Comparison of ENCODE assay signal across 21 cellular contexts in the genomic region with DNA sequence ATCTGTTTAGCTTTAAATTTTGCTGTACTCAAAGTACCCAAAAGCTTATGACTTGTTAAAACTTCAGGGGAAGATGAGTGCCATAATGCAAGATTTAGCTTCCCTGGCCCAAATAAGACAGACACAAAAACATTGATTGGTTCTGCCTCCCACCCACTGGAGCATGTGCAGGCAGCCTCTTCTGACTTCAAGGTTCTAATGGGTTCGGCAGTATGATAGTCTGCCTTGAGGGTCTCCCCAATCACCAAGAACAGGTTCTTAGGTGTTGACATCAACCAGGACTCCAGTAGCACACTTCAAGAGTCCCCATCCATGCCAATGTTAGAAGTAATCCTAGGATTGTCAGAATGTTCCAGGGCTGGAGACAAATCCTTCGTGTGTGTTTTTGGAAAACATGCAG. TPM values are rescaled to one million over a fixed set of nuclear protein-coding genes. Genes with fewer than 3 reads are reported as not detected.
DNase-seq lines count a peak whose midpoint lies in the region; ATAC-seq, FAIRE-seq and TF ChIP-seq lines count a peak whose summit lies in the region.
"Had no signal": no experiment of that assay in that cellular context is flagged by ENCODE, and none has a peak within 500 bp of the region (broad histone marks: within the 10 kb centered on the region; RNA-seq: fewer than 3 reads in every experiment).

No MANE protein-coding gene starts in this region.

- TF ChIP-seq EP300 in A549 (IDR thresholded peaks at IDR 0.05) = no peak

- no peak overlapping the region for H3K14ac ChIP-seq in mesenchymal stem cell (ENCODE audit: low read length in 2 of 2)

- H2BK120ac ChIP-seq in mesenchymal stem cell (ENCODE audit: low read depth, low read length) = no peak overlapping the region

- H3K4me1 ChIP-seq in A549 (peaks cover 25% of the 10 kb centered on the region), mesenchymal stem cell (ENCODE audit: control insufficient read depth, insufficient read depth, low read depth, low read length) (peaks cover 5% of the 10 kb centered on the region)
- H3K4me1 ChIP-seq: foreskin keratinocyte had no signal

- no peak for TF ChIP-seq CTCF in A549 (IDR thresholded peaks at IDR 0.05)

- H3K9ac ChIP-seq in SK-N-MC (ENCODE audit: insufficient read length) = no peak overlapping the region
- no peak overlapping the region for H3K9ac ChIP-seq in mesenchymal stem cell (ENCODE audit: low read length)

- 92% methylated on average over 2 of the region's 2 CpGs for WGBS in A549 (ENCODE audit: missing lambda C conversion rate)
- 90% methylated on average over 2 of the region's 2 CpGs for WGBS in mesenchymal stem cell

- H2BK12ac ChIP-seq in mesenchymal stem cell (ENCODE audit: low read length in 2 of 2) = no peak overlapping the region

- TF ChIP-seq POLR2A in A549 (IDR thresholded peaks at IDR 0.05; ENCODE audit: low read length) = no peak

- POLR2A ChIA-PET in A549 (lab: Yijun Ruan, JAX) = interaction anchor here (0.6 to 1.9 kb wide), 7 partner anchors 11 to 135 kb away, joined by 3 to 36 read pairs (median 3); partner anchors contain the start of genes EIF4G2 and ZBED5

- no peaks in the 10 kb centered on the region for H3K9me3 ChIP-seq in A549
- no peaks in the 10 kb centered on the region for H3K9me3 ChIP-seq in SK-N-MC (ENCODE audit: low read depth, low read length)
- H3K9me3 ChIP-seq in mesenchymal stem cell (ENCODE audit: control insufficient read depth, low read length) = no peaks in the 10 kb centered on the region
- H3K9me3 ChIP-seq: Peyer's patch, upper lobe of right lung had no signal

- no peak overlapping the region for H2BK5ac ChIP-seq in mesenchymal stem cell (ENCODE audit: low read depth, low read length, poor library complexity, severe bottlenecking)

- no peak overlapping the region for H3K18ac ChIP-seq in mesenchymal stem cell (ENCODE audit: low read depth in 1 of 2, low read length in 2 of 2)

- CTCF ChIA-PET in A549 (lab: Yijun Ruan, JAX) = interaction anchor here (0.6 to 2.0 kb wide), 10 partner anchors 12 to 291 kb away, joined by 3 to 5 read pairs (median 4); no protein-coding TSS in a partner anchor

- no peak for ATAC-seq in A549
- ATAC-seq: foreskin keratinocyte; stimulated activated memory B cell treated with anti-CD40 and anti-IgM and Interleukin-4, amounts not matched to agents 10 μg/mL and 1 μg/mL and 100 μg/mL, for 72 hours; upper lobe of right lung had no signal

- H3K4me2 ChIP-seq in A549 (no peak overlapping the region), mesenchymal stem cell (ENCODE audit: low read length, poor library complexity, severe bottlenecking) (no peak overlapping the region)

- H3K4me3 ChIP-seq in A549 = no peak overlapping the region
- no peak overlapping the region for H3K4me3 ChIP-seq in SK-N-MC
- no peak overlapping the region for H3K4me3 ChIP-seq in mesenchymal stem cell (ENCODE audit: insufficient read depth in 1 of 2, low read depth in 1 of 2, low read length in 2 of 2)
- H3K4me3 ChIP-seq: Peyer's patch, upper lobe of right lung had no signal

- peaks cover 4% of the 10 kb centered on the region for H3K79me1 ChIP-seq in mesenchymal stem cell (replicated peaks; ENCODE audit: low read length, poor library complexity, severe bottlenecking)

- no peak for TF ChIP-seq RAD21 in A549 (conservative IDR thresholded peaks at IDR 0.05 in 1 of 2, IDR thresholded peaks at IDR 0.05 in 1 of 2)

- no peak for DNase-seq in A549 (ENCODE audit: low read depth in 1 of 2, low spot score in 1 of 2)
- DNase-seq in EL = peak; percentile 25
- DNase-seq in SK-N-MC (ENCODE audit: low read depth, low spot score) = no peak
- peak; percentile 11 for DNase-seq in mesenchymal stem cell
- no peak for DNase-seq in urothelium cell line (ENCODE audit: low spot score)
- no peak for DNase-seq in inferior parietal cortex (ENCODE audit: extremely low spot score)
- no peak for DNase-seq in DMS153 treated with DMSO at 0.1 percent for 48 hours (lab: John Stamatoyannopoulos, UW; ENCODE audit: unreplicated experiment)
- DNase-seq: activated CD4-positive, alpha-beta T cell treated with anti-CD3 and anti-CD28 coated beads for 4 hours; activated effector memory CD4-positive, alpha-beta T cell treated with anti-CD3 and anti-CD28 coated beads, Interleukin-2, amount 50 U/mL, for 16 hours; COR-L47; foreskin keratinocyte; GF-D8; hypothalamus; mesendoderm; NCI-H1092; NCI-H748 treated with DMSO at 0.1 percent for 48 hours; Peyer's patch; stimulated activated CD4-positive, alpha-beta T cell treated with anti-CD3 and anti-CD28 coated beads, Interleukin-12 subunit alpha, Interleukin-12 subunit beta, amount 100 ng/mL, for 4 hours; upper lobe of right lung had no signal

- H3K36me3 ChIP-seq in SK-N-MC (ENCODE audit: insufficient read depth, low read length) (peaks cover 52% of the 10 kb centered on the region), mesenchymal stem cell (ENCODE audit: control insufficient read depth in 1 of 2, insufficient read depth in 2 of 2, low read depth in 1 of 2, low read length in 2 of 2) (peaks cover 21 to 61% of the 10 kb centered on the region in 2 experiments)

- H3K27ac ChIP-seq in A549 (no peak overlapping the region), SK-N-MC (peak overlapping the region; percentile 12; the same call in 1 of the 2 replicates), mesenchymal stem cell (ENCODE audit: low read length, poor library complexity, severe bottlenecking) (no peak overlapping the region)
- H3K27ac ChIP-seq: foreskin keratinocyte, Peyer's patch, upper lobe of right lung had no signal

- no peak overlapping the region for H4K91ac ChIP-seq in mesenchymal stem cell (ENCODE audit: low read length)

- no peak overlapping the region for H4K8ac ChIP-seq in mesenchymal stem cell (ENCODE audit: low read length)

- no peak overlapping the region for H2BK15ac ChIP-seq in mesenchymal stem cell (ENCODE audit: low read depth, poor library complexity, severe bottlenecking)

- no peak for FAIRE-seq in A549 (lab: Jason Lieb, UNC)
- FAIRE-seq in urothelium cell line (lab: Jason Lieb, UNC) = no peak
- FAIRE-seq: astrocyte had no signal

- no peak overlapping the region for H3K23ac ChIP-seq in mesenchymal stem cell (ENCODE audit: low read length in 2 of 2)

- no peak overlapping the region for H3K4ac ChIP-seq in mesenchymal stem cell (ENCODE audit: low read depth in 1 of 2, low read length in 2 of 2)

- no peak overlapping the region for H2AFZ ChIP-seq in mesenchymal stem cell (ENCODE audit: low read depth, low read length)

- no peak overlapping the region for H2AK5ac ChIP-seq in mesenchymal stem cell (ENCODE audit: low read length, severe bottlenecking)

- H3K27me3 ChIP-seq in mesenchymal stem cell (ENCODE audit: control insufficient read depth in 1 of 2, insufficient read depth in 1 of 2, low read length in 2 of 2) = peaks cover 0 to 7% of the 10 kb centered on the region in 2 experiments
- H3K27me3 ChIP-seq: foreskin keratinocyte, Peyer's patch, upper lobe of right lung had no signal

TF ChIP-seq in A549, 52 proteins besides CTCF, POLR2A, EP300 and RAD21:
- TF ChIP-seq ZFP36 (IDR thresholded peaks at IDR 0.05; ENCODE audit: borderline replicate concordance, partially characterized antibody) (no peak), CBX8 (IDR thresholded peaks at IDR 0.05) (no peak), MAZ (IDR thresholded peaks at IDR 0.05; ENCODE audit: borderline replicate concordance, low read depth, low read length) (no peak), JUN (IDR thresholded peaks at IDR 0.05) (peak; percentile 16 to 61; a peak in 3 of 5 replicates)

RNA-seq across cellular contexts. Expression of gene EIF4G2, which starts 12.5 kb away (rescaled TPM):
- polyA plus RNA-seq in A549 (2011; rRNA removed) = 1,171 and 1,351 TPM in 2 replicates
- polyA plus RNA-seq in A549 (2012; cell fraction: cytosol; rRNA removed) = 353 and 395 TPM in 2 replicates
- polyA plus RNA-seq in A549 (2012; cell fraction: nucleus; rRNA removed) = 183 and 281 TPM in 2 replicates
- polyA plus RNA-seq in A549 (2017; fragmentation: RNase III; extraction: RNeasy Plus Mini Kit Qiagen cat#74134 plus additional on column Dnase treatment) = 901 to 1,145 TPM (median 938 TPM) in 3 replicates
- polyA minus RNA-seq in A549 (2011; rRNA and poly(A)+ RNA removed) = 722 and 728 TPM in 2 replicates
- polyA plus RNA-seq in mesenchymal stem cell (2013, experiment 1 of 2) = 814 TPM
- polyA plus RNA-seq in mesenchymal stem cell (2013, experiment 2 of 2) = 829 TPM

RNA-seq across cellular contexts. Expression of gene CTR9, which starts 45.1 kb away (rescaled TPM):
- polyA plus RNA-seq in A549 (2011; rRNA removed) (24.8 and 31.2 TPM in 2 replicates), A549 (2017; fragmentation: RNase III; extraction: RNeasy Plus Mini Kit Qiagen cat#74134 plus additional on column Dnase treatment) (30.6 to 35.3 TPM (median 35.0 TPM) in 3 replicates)
- 6.4 and 7.1 TPM in 2 replicates for polyA plus RNA-seq in A549 (2012; cell fraction: cytosol; rRNA removed)
- 6.0 and 8.2 TPM in 2 replicates for polyA plus RNA-seq in A549 (2012; cell fraction: nucleus; rRNA removed)
- 9.1 and 14.9 TPM in 2 replicates for polyA minus RNA-seq in A549 (2011; rRNA and poly(A)+ RNA removed)
- 25.8 TPM for polyA plus RNA-seq in mesenchymal stem cell (2013, experiment 1 of 2)
- 25.4 TPM for polyA plus RNA-seq in mesenchymal stem cell (2013, experiment 2 of 2)

Comparison
In these comparisons a context has a peak if more than half of its experiments do, and no peak if none do; other contexts are left out.
1. DNase-seq: peak in EL (single experiment) and mesenchymal stem cell (single experiment); none in A549 (0 of 2), SK-N-MC (single experiment), urothelium cell line (single experiment), inferior parietal cortex (single experiment) and DMS153 treated with DMSO at 0.1 percent for 48 hours (single experiment).